Comparison of ENCODE assay signal across 18 cellular contexts in the genomic region with DNA sequence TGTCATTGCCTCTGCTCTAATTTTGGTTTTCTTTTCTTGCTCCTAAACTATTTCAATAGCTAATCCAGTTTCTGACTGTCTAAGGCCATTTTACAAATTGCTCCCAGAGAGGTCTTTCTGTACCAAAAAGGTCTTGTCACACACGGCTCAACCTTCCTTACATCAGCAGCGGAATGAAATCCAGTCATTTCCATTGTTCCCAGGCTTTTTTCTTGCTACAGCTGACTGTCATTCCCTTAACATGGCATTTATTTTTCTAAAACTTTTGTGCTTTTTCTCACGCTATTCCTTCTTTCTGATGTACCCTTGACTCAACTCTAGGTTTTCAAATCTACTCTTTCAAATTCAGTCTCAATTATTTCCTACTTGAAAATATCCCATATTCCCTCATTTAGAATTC. TPM values are rescaled to one million over a fixed set of nuclear protein-coding genes. Genes with fewer than 3 reads are reported as not detected.
DNase-seq lines count a peak whose midpoint lies in the region; ATAC-seq, FAIRE-seq and TF ChIP-seq lines count a peak whose summit lies in the region.
"Had no signal": no experiment of that assay in that cellular context is flagged by ENCODE, and none has a peak within 500 bp of the region (broad histone marks: within the 10 kb centered on the region; RNA-seq: fewer than 3 reads in every experiment).

No MANE protein-coding gene starts in this region.

- H3K27me3 Mint-ChIP-seq in H9 (ENCODE audit: low read depth) (no peaks in the 10 kb centered on the region), astrocyte (ENCODE audit: low read depth, unreplicated experiment) (no peaks in the 10 kb centered on the region), glutamatergic neuron (ENCODE audit: unreplicated experiment) (no peaks in the 10 kb centered on the region)
- H3K27me3 Mint-ChIP-seq: CD4-positive, alpha-beta memory T cell had no signal

- H2BK12ac ChIP-seq in H9 (ENCODE audit: insufficient read length, low read depth, low read length), result no peak overlapping the region

- no peaks in the 10 kb centered on the region for H3K23me2 ChIP-seq in H9 (ENCODE audit: insufficient read length, low read depth, low read length, poor library complexity, severe bottlenecking)

- DNase-seq in H9 (no peak), astrocyte (ENCODE audit: low read depth) (no peak), glutamatergic neuron (no peak), pons (ENCODE audit: low spot score) (peak; percentile 60), AG08396 (ENCODE audit: low spot score) (no peak)
- no peak for DNase-seq in activated CD8-positive, alpha-beta memory T cell treated with anti-CD3 and anti-CD28 coated beads for 24 hours
- DNase-seq: CD4-positive, alpha-beta memory T cell; Kasumi-1; NCI-H1105; NCI-H1436 treated with DMSO at 0.1 percent for 48 hours; NCI-H187 treated with DMSO at 0.1 percent for 48 hours; NCI-H526 treated with DMSO at 0.1 percent for 48 hours; Right ventricle myocardium superior; RPMI8226 had no signal

- ATAC-seq in HG03521 (IDR thresholded peaks at IDR 0.05; ENCODE audit: unreplicated experiment), result no peak
- ATAC-seq: HepG2 had no signal

- no CpG with 5 or more reads among the region's 3 CpGs for WGBS in H9 (ENCODE audit: extremely low coverage, insufficient read length, low lambda C conversion rate)

- no peak overlapping the region for H3K4me3 ChIP-seq in astrocyte (ENCODE audit: insufficient read depth, low read depth, low read length)
- H3K4me3 ChIP-seq: SJSA1 had no signal

- no peak overlapping the region for H2AK5ac ChIP-seq in H9 (ENCODE audit: insufficient read length, low read length)

- FAIRE-seq in astrocyte (lab: Jason Lieb, UNC), result peak; percentile 5
- FAIRE-seq: A204.1, HepG2 had no signal

- H2BK5ac ChIP-seq in H9 (ENCODE audit: insufficient read length, low read length), result no peak overlapping the region

- H4K91ac ChIP-seq in H9 (ENCODE audit: insufficient read length, low read depth, low read length), result no peak overlapping the region

- H3K27ac Mint-ChIP-seq in H9 (peak overlapping the region in 2 of 3 experiments; percentile 41 to 62; a peak in 4 of 7 replicates), astrocyte (ENCODE audit: unreplicated experiment) (no peak overlapping the region), glutamatergic neuron (ENCODE audit: unreplicated experiment) (peak overlapping the region; percentile 67)
- H3K27ac Mint-ChIP-seq: CD4-positive, alpha-beta memory T cell had no signal

- H3K4me2 ChIP-seq in H9 (ENCODE audit: insufficient read depth, insufficient read length, low read length) (no peak overlapping the region), astrocyte (ENCODE audit: low read length) (no peak overlapping the region)

- no peak overlapping the region for H3K4me3 Mint-ChIP-seq in H9
- no peak overlapping the region for H3K4me3 Mint-ChIP-seq in astrocyte (ENCODE audit: unreplicated experiment)
- peak overlapping the region; percentile 48 for H3K4me3 Mint-ChIP-seq in glutamatergic neuron (ENCODE audit: unreplicated experiment)
- H3K4me3 Mint-ChIP-seq: CD4-positive, alpha-beta memory T cell had no signal

- H3K23ac ChIP-seq in H9 (ENCODE audit: insufficient read length, low read depth, low read length), result no peak overlapping the region

- no peaks in the 10 kb centered on the region for H3K27me3 ChIP-seq in H9 (ENCODE audit: insufficient read depth, low read length)
- H3K27me3 ChIP-seq in astrocyte (ENCODE audit: insufficient read depth, low read length), result no peaks in the 10 kb centered on the region
- H3K27me3 ChIP-seq: SJSA1 had no signal

- H4K8ac ChIP-seq in H9 (replicated peaks; ENCODE audit: insufficient read length, low read depth, low read length), result no peak overlapping the region

- no peaks in the 10 kb centered on the region for H4K20me1 ChIP-seq in H9 (ENCODE audit: control insufficient read depth, insufficient read depth, insufficient read length)
- no peaks in the 10 kb centered on the region for H4K20me1 ChIP-seq in astrocyte (ENCODE audit: insufficient read depth, low read length)

- H3K4me1 Mint-ChIP-seq in H9, result peaks cover 21 to 42% of the 10 kb centered on the region in 2 experiments
- H3K4me1 Mint-ChIP-seq in astrocyte (ENCODE audit: low read depth, unreplicated experiment), result peaks cover 8% of the 10 kb centered on the region
- peaks cover 45% of the 10 kb centered on the region for H3K4me1 Mint-ChIP-seq in glutamatergic neuron (ENCODE audit: low read depth, unreplicated experiment)
- H3K4me1 Mint-ChIP-seq: CD4-positive, alpha-beta memory T cell had no signal

- no peak overlapping the region for H3K14ac ChIP-seq in H9 (ENCODE audit: insufficient read depth, low read length)

- H3T11ph ChIP-seq in H9 (ENCODE audit: low read length), result no peak overlapping the region

- H3K9me3 ChIP-seq in H9 (ENCODE audit: control insufficient read depth, low read depth, low read length), result no peaks in the 10 kb centered on the region
- H3K9me3 ChIP-seq in astrocyte (ENCODE audit: insufficient read depth, low read depth, low read length), result no peaks in the 10 kb centered on the region
- H3K9me3 ChIP-seq: SJSA1 had no signal

- no peak overlapping the region for H2AFZ ChIP-seq in H9 (ENCODE audit: low read length)
- no peak overlapping the region for H2AFZ ChIP-seq in astrocyte (ENCODE audit: low read depth, low read length)

- H3K4me1 ChIP-seq in H9 (ENCODE audit: insufficient read depth, low read length) (peaks cover 5% of the 10 kb centered on the region), astrocyte (ENCODE audit: insufficient read depth, low read length) (no peaks in the 10 kb centered on the region)
- H3K4me1 ChIP-seq: SJSA1 had no signal

- H3K79me2 ChIP-seq in H9 (ENCODE audit: insufficient read depth, low read length) (no peaks in the 10 kb centered on the region), astrocyte (ENCODE audit: insufficient read depth, low read length) (no peaks in the 10 kb centered on the region)

- no peak overlapping the region for H2BK20ac ChIP-seq in H9 (ENCODE audit: low read depth, low read length, poor library complexity, severe bottlenecking)

- no peaks in the 10 kb centered on the region for H3K36me3 ChIP-seq in astrocyte (ENCODE audit: insufficient read depth, low read length)
- H3K36me3 ChIP-seq: SJSA1 had no signal

- H3K79me1 ChIP-seq in H9 (ENCODE audit: insufficient read depth, low read depth, low read length, poor library complexity, severe bottlenecking), result no peaks in the 10 kb centered on the region

- no peak overlapping the region for H3K4ac ChIP-seq in H9 (ENCODE audit: low read depth, low read length)

- no peak overlapping the region for H2BK120ac ChIP-seq in H9 (ENCODE audit: low read depth, low read length, poor library complexity, severe bottlenecking)

- H3K18ac ChIP-seq in H9 (ENCODE audit: insufficient read length, low read depth, low read length), result no peak overlapping the region

- H3K9me3 Mint-ChIP-seq in H9 (no peaks in the 10 kb centered on the region), astrocyte (ENCODE audit: unreplicated experiment) (no peaks in the 10 kb centered on the region), glutamatergic neuron (ENCODE audit: unreplicated experiment) (no peaks in the 10 kb centered on the region)
- H3K9me3 Mint-ChIP-seq: CD4-positive, alpha-beta memory T cell had no signal

- H3K27ac ChIP-seq in H9 (ENCODE audit: insufficient read length, low read depth, low read length), result no peak overlapping the region
- no peak overlapping the region for H3K27ac ChIP-seq in astrocyte (ENCODE audit: low read depth, low read length)
- H3K27ac ChIP-seq: SJSA1 had no signal

- TF ChIP-seq CTCF in H9 (conservative IDR thresholded peaks at IDR 0.05) (no peak), astrocyte (IDR thresholded peaks at IDR 0.05; ENCODE audit: insufficient read depth, low read depth, low read length) (no peak), glutamatergic neuron (IDR thresholded peaks at IDR 0.05; ENCODE audit: partially characterized antibody, unreplicated experiment) (no peak)

- H3K9ac ChIP-seq in H9 (ENCODE audit: extremely low read depth, insufficient read length, low read length) (no peak overlapping the region), astrocyte (ENCODE audit: low read length) (no peak overlapping the region)

- no peak overlapping the region for H3K56ac ChIP-seq in H9 (ENCODE audit: insufficient read length, low read depth, low read length)

- H4K5ac ChIP-seq in H9 (ENCODE audit: insufficient read length, low read depth, low read length), result no peak overlapping the region

- H3K36me3 Mint-ChIP-seq in H9 (ENCODE audit: insufficient read depth in 1 of 3, low read depth in 3 of 3), result no peaks in the 10 kb centered on the region
- no peaks in the 10 kb centered on the region for H3K36me3 Mint-ChIP-seq in astrocyte (ENCODE audit: low read depth, unreplicated experiment)
- H3K36me3 Mint-ChIP-seq in glutamatergic neuron (ENCODE audit: unreplicated experiment), result no peaks in the 10 kb centered on the region
- H3K36me3 Mint-ChIP-seq: CD4-positive, alpha-beta memory T cell had no signal

- H2BK15ac ChIP-seq in H9 (ENCODE audit: low read depth, low read length), result no peak overlapping the region

RNA-seq across cellular contexts. Expression of gene FAM171B, which starts 24.3 kb away (rescaled TPM):
- total RNA-seq in H9 (2021) (6.1 and 6.2 TPM in 2 replicates), astrocyte (13.5 and 15.5 TPM in 2 replicates), glutamatergic neuron (ENCODE audit: unreplicated experiment) (82.8 TPM)
